In the genomic region with DNA sequence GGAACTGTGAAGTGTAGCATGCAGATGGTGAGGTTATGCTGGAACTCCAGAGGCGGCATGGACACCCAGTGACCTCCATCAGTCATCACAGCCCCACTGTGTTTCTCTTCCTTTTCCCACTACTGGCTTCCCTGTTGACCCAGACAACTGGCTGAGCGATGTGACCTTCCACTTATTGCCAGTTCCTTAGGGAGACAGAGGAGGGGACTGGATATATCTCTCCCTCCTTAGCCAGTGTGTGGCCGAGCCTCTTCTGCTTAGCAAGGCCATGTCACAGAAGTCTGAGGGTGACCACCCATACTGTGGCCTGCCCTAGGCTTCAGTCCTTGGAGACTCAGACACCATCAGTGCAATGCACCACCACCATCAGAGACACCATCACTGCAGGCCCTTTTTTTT, we compare ENCODE assay signal across 13 cellular contexts. TPM values are rescaled to one million over a fixed set of nuclear protein-coding genes. Genes with fewer than 3 reads are reported as not detected.
"Had no signal": no experiment of that assay in that cellular context is flagged by ENCODE, and none has a peak within 500 bp of the region (broad histone marks: within the 10 kb centered on the region; RNA-seq: fewer than 3 reads in every experiment).

No MANE protein-coding gene starts in this region.

- H3K36me3 ChIP-seq: suprapubic skin had no signal

- H3K9me3 Mint-ChIP-seq: activated B cell treated with CpG ODN at 0.5 μM for 24 hours; activated CD4-positive, alpha-beta T cell treated with anti-CD3 and anti-CD28 coated beads, Interleukin-2, amount 10 ng/mL, durations not matched to agents 24 days and 14 days; activated T-cell treated with anti-CD3 and anti-CD28 coated beads, Interleukin-2, amount 50 U/mL, for 4 hours; brain; effector memory CD8-positive, alpha-beta T cell; T-helper 2 cell treated with Interferon-gamma antibody and Interleukin-4, amounts not matched to agents 5 μg/mL and 100 μg/mL, for 36 hours; type B pancreatic cell had no signal

- H3K27ac ChIP-seq: suprapubic skin had no signal

- H3K27me3 ChIP-seq: heart left ventricle, suprapubic skin had no signal

- H3K4me3 Mint-ChIP-seq: activated naive CD8-positive, alpha-beta T cell; activated T-cell treated with anti-CD3 and anti-CD28 coated beads, Interleukin-2, amount 50 U/mL, for 4 hours had no signal

- H3K9me3 ChIP-seq: heart left ventricle, suprapubic skin had no signal

- ATAC-seq: activated T-cell treated with anti-CD3 and anti-CD28 coated beads, Interleukin-2, amount 50 U/mL, for 4 hours; effector memory CD8-positive, alpha-beta T cell; left colon had no signal

- H3K27me3 Mint-ChIP-seq: activated B cell treated with CpG ODN at 0.5 μM for 24 hours; activated CD4-positive, alpha-beta T cell treated with anti-CD3 and anti-CD28 coated beads, Interleukin-2, amount 10 ng/mL, durations not matched to agents 24 days and 14 days; activated naive CD8-positive, alpha-beta T cell; effector memory CD8-positive, alpha-beta T cell; type B pancreatic cell had no signal

- H3K4me3 ChIP-seq: heart left ventricle, suprapubic skin had no signal

RNA-seq across cellular contexts. Expression of gene GMCL2, which starts 48.4 kb away (rescaled TPM):
- total RNA-seq: activated B cell treated with CpG ODN at 0.5 μM for 24 hours; activated CD4-positive, alpha-beta T cell treated with anti-CD3 and anti-CD28 coated beads, Interleukin-2, amount 10 ng/mL, durations not matched to agents 24 days and 14 days; activated T-cell treated with anti-CD3 and anti-CD28 coated beads, Interleukin-2, amount 50 U/mL, for 4 hours; dermis blood vessel endothelial cell; heart left ventricle; left colon; lung microvascular endothelial cell had no signal
